Comparison of ENCODE assay signal across 29 cellular contexts in the genomic region with DNA sequence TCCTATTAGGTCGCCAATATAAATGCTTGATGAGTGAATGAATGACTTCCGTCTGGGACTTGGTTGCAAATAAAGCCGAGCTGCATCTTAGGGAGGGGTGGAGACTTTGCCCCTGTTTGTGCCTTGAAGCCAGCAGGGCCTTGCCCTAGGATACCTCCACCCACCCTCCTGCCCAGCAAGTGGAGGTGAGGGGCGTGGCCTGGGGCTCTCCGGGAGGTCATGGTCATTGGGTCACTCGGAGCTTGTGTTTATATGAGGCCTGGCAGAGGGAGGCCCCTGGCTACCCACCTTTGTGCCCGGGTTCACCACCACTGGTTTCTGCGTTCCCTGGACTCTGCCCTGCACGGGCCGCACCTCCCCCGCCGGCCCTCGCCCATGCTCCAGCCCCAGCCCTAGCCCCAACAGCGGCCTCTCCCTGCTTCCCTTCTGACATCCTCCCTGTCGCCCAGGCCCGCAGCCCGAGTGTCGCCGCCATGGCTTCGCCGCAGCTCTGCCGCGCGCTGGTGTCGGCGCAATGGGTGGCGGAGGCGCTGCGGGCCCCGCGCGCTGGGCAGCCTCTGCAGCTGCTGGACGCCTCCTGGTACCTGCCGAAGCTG.
"Had no signal": no experiment of that assay in that cellular context is flagged by ENCODE, and none has a peak within 500 bp of the region (broad histone marks: within the 10 kb centered on the region; RNA-seq: fewer than 3 reads in every experiment).

No MANE protein-coding gene starts in this region.

- H3K4me1 ChIP-seq: foreskin keratinocyte had no signal

- ATAC-seq: esophagus mucosa; foreskin keratinocyte; natural killer cell treated with Interleukin-12 subunit alpha and Interleukin-12 subunit beta and Interleukin-15 and Interleukin-18, amount 100 ng/mL, for 72 hours; pancreas had no signal

- H3K27me3 Mint-ChIP-seq: natural killer cell treated with Interleukin-12 subunit alpha and Interleukin-12 subunit beta and Interleukin-15 and Interleukin-18, amount 100 ng/mL, for 72 hours had no signal

- H3K9me3 ChIP-seq: ascending aorta, pancreas, prostate gland, tibial nerve had no signal

- H3K4me3 ChIP-seq: ascending aorta, cardiac muscle cell, coronary artery, pancreas, prostate gland, SK-N-MC, tibial nerve had no signal

- DNase-seq: activated CD4-positive, alpha-beta T cell treated with anti-CD3 and anti-CD28 coated beads for 4 hours; activated CD4-positive, alpha-beta T cell treated with anti-CD3 and anti-CD28 coated beads, Interleukin-2, amount 50 U/mL, for 4 hours; activated CD8-positive, alpha-beta memory T cell treated with anti-CD3 and anti-CD28 coated beads for 24 hours; activated effector memory CD4-positive, alpha-beta T cell treated with anti-CD3 and anti-CD28 coated beads, Interleukin-2, amount 50 U/mL, for 16 hours; activated naive CD4-positive, alpha-beta T cell treated with anti-CD3 and anti-CD28 coated beads, Interleukin-2, amount 10 ng/mL, durations not matched to agents 7 days and 5 days; activated naive CD8-positive, alpha-beta T cell treated with anti-CD3 and anti-CD28 coated beads, Interleukin-2, amount 10 ng/mL, durations not matched to agents 7 days and 5 days; cerebellar nuclear complex; foreskin keratinocyte; midbrain; stimulated activated CD4-positive, alpha-beta T cell treated with anti-CD3 and anti-CD28 coated beads, Interleukin-15, amount 100 ng/mL, for 24 hours; stimulated activated CD4-positive, alpha-beta T cell treated with anti-CD3 and anti-CD28 coated beads, Interleukin-2, amount 100 ng/mL, for 48 hours; stimulated activated naive CD4-positive, alpha-beta T cell treated with Interleukin-2 at 50 U/mL for 16 hours; T-helper 9 cell had no signal

- H3K9me3 Mint-ChIP-seq: activated naive CD4-positive, alpha-beta T cell treated with anti-CD3 and anti-CD28 coated beads, Interleukin-2, amount 10 ng/mL, durations not matched to agents 7 days and 5 days; activated naive CD8-positive, alpha-beta T cell treated with anti-CD3 and anti-CD28 coated beads, Interleukin-2, amount 10 ng/mL, durations not matched to agents 7 days and 5 days; brain; memory B cell; natural killer cell treated with Interleukin-12 subunit alpha and Interleukin-12 subunit beta and Interleukin-15 and Interleukin-18, amount 100 ng/mL, for 72 hours; T-helper 1 cell treated with Interleukin-12 subunit alpha and Interleukin-12 subunit beta and Interleukin-4 antibody, amounts not matched to agents 30 μg/mL and 1 μg/mL, for 36 hours had no signal

- H3K4me3 Mint-ChIP-seq: activated naive CD4-positive, alpha-beta T cell treated with anti-CD3 and anti-CD28 coated beads, Interleukin-2, amount 10 ng/mL, durations not matched to agents 7 days and 5 days; activated naive CD8-positive, alpha-beta T cell treated with anti-CD3 and anti-CD28 coated beads, Interleukin-2, amount 10 ng/mL, durations not matched to agents 7 days and 5 days; brain; memory B cell; natural killer cell treated with Interleukin-12 subunit alpha and Interleukin-12 subunit beta and Interleukin-15 and Interleukin-18, amount 100 ng/mL, for 72 hours; T-helper 1 cell treated with Interleukin-12 subunit alpha and Interleukin-12 subunit beta and Interleukin-4 antibody, amounts not matched to agents 30 μg/mL and 1 μg/mL, for 36 hours had no signal

- FAIRE-seq: islet of Langerhans, pancreas, TTC549, urothelium cell line had no signal

- H3K27ac ChIP-seq: ascending aorta, cardiac muscle cell, coronary artery, foreskin keratinocyte, pancreas, prostate gland, SK-N-MC, VCaP had no signal

- H3K27ac Mint-ChIP-seq: activated naive CD4-positive, alpha-beta T cell treated with anti-CD3 and anti-CD28 coated beads, Interleukin-2, amount 10 ng/mL, durations not matched to agents 7 days and 5 days; activated naive CD8-positive, alpha-beta T cell treated with anti-CD3 and anti-CD28 coated beads, Interleukin-2, amount 10 ng/mL, durations not matched to agents 7 days and 5 days; memory B cell; natural killer cell treated with Interleukin-12 subunit alpha and Interleukin-12 subunit beta and Interleukin-15 and Interleukin-18, amount 100 ng/mL, for 72 hours; T-helper 1 cell treated with Interleukin-12 subunit alpha and Interleukin-12 subunit beta and Interleukin-4 antibody, amounts not matched to agents 30 μg/mL and 1 μg/mL, for 36 hours had no signal

- H3K36me3 Mint-ChIP-seq: natural killer cell treated with Interleukin-12 subunit alpha and Interleukin-12 subunit beta and Interleukin-15 and Interleukin-18, amount 100 ng/mL, for 72 hours had no signal

- H3K27me3 ChIP-seq: ascending aorta, cardiac muscle cell, foreskin keratinocyte, pancreas, tibial nerve had no signal
